Comparison of ENCODE assay signal across 9 cellular contexts in genomic region chr4:122914292-122914904, GRCh38. TPM values are rescaled to one million over a fixed set of nuclear protein-coding genes. Genes with fewer than 3 reads are reported as not detected.
DNase-seq lines count a peak whose midpoint lies in the region; ATAC-seq, FAIRE-seq and TF ChIP-seq lines count a peak whose summit lies in the region.
"Had no signal": no experiment of that assay in that cellular context is flagged by ENCODE, and none has a peak within 500 bp of the region (broad histone marks: within the 10 kb centered on the region; RNA-seq: fewer than 3 reads in every experiment).

No MANE protein-coding gene starts in this region.

- H3K27me3 ChIP-seq in WERI-Rb-1 (ENCODE audit: insufficient read depth, low read depth, severe bottlenecking) = no peaks in the 10 kb centered on the region

- peak; percentile 17; the same call in 1 of the 2 replicates for TF ChIP-seq CTCF in WERI-Rb-1 (IDR thresholded peaks at IDR 0.05; ENCODE audit: low read depth, low read length)

- DNase-seq in WERI-Rb-1 = no peak
- DNase-seq in kidney tubule cell (ENCODE audit: low spot score) = peak; percentile 40
- no peak for DNase-seq in occipital lobe (lab: John Stamatoyannopoulos, UW)
- DNase-seq in T1000 (lab: John Stamatoyannopoulos, UW) = no peak
- no peak for DNase-seq in NCI-H2196 (lab: John Stamatoyannopoulos, UW; ENCODE audit: unreplicated experiment)

- no peaks in the 10 kb centered on the region for H3K9me3 ChIP-seq in WERI-Rb-1 (ENCODE audit: severe bottlenecking)

- H3K27ac ChIP-seq in WERI-Rb-1 = no peak overlapping the region
- H3K27ac ChIP-seq: parathyroid adenoma had no signal

- H3K36me3 ChIP-seq in WERI-Rb-1 = no peaks in the 10 kb centered on the region; the same call in 1 of the 2 replicates

- H3K4me3 ChIP-seq in WERI-Rb-1 (ENCODE audit: low read depth, low read length) = no peak overlapping the region

- peak; percentile 95 for FAIRE-seq in G401.6 (lab: Jason Lieb, UNC)

- peak; percentile 91 for ATAC-seq in GM19463 (IDR thresholded peaks at IDR 0.05; ENCODE audit: unreplicated experiment)
- ATAC-seq in HG03558 (IDR thresholded peaks at IDR 0.05; ENCODE audit: extremely low read depth, unreplicated experiment) = peak; percentile 81

RNA-seq across cellular contexts. Expression of gene NUDT6, which starts 8.0 kb away (rescaled TPM):
- total RNA-seq in occipital lobe = 6.4 TPM
